9 cellular contexts compared by ENCODE assay signal in genomic region chr20:24634855-24635254, GRCh38.
A peak's percentile ranks its signal among the peaks of the same experiment; 100 is the strongest.
DNase-seq lines count a peak whose midpoint lies in the region; ATAC-seq and TF ChIP-seq lines count a peak whose summit lies in the region.
"Had no signal": no experiment of that assay in that cellular context is flagged by ENCODE, and none has a peak within 500 bp of the region (broad histone marks: within the 10 kb centered on the region; RNA-seq: fewer than 3 reads in every experiment).

No MANE protein-coding gene starts in this region.

- no peak overlapping the region for H3K4me3 ChIP-seq in coronary artery

- no peak overlapping the region for H3K27ac Mint-ChIP-seq in activated CD4-positive, alpha-beta T cell treated with anti-CD3 and anti-CD28 coated beads, Interleukin-2, amount 10 ng/mL, durations not matched to agents 7 days and 5 days

- no peak overlapping the region for H3K4me3 Mint-ChIP-seq in activated CD4-positive, alpha-beta T cell treated with anti-CD3 and anti-CD28 coated beads, Interleukin-2, amount 10 ng/mL, durations not matched to agents 7 days and 5 days

- CTCF ChIA-PET in activated CD4-positive, alpha-beta T cell treated with anti-CD3 and anti-CD28 coated beads, Interleukin-2, amount 10 ng/mL, durations not matched to agents 7 days and 5 days (lab: Charles Lee) = interaction anchor here (1.4 kb wide), 1 partner anchor 18 kb away, joined by 3 read pairs; no protein-coding TSS in a partner anchor

- no peak for TF ChIP-seq CTCF in coronary artery (IDR thresholded peaks at IDR 0.05)

- H3K27me3 Mint-ChIP-seq in activated CD4-positive, alpha-beta T cell treated with anti-CD3 and anti-CD28 coated beads, Interleukin-2, amount 10 ng/mL, durations not matched to agents 7 days and 5 days = no peaks in the 10 kb centered on the region

- H3K9me3 Mint-ChIP-seq in activated CD4-positive, alpha-beta T cell treated with anti-CD3 and anti-CD28 coated beads, Interleukin-2, amount 10 ng/mL, durations not matched to agents 7 days and 5 days = no peaks in the 10 kb centered on the region

- DNase-seq in Caki2 (ENCODE audit: low read depth) (peak; percentile 83), MV-4-11 (lab: John Stamatoyannopoulos, UW) (peak; percentile 24), coronary artery (ENCODE audit: low spot score) (peak; percentile 62), middle frontal gyrus (ENCODE audit: extremely low spot score, low spot score) (peak; percentile 41)
- no peak for DNase-seq in activated CD4-positive, alpha-beta T cell treated with anti-CD3 and anti-CD28 coated beads, Interleukin-2, amount 10 ng/mL, durations not matched to agents 7 days and 5 days
- DNase-seq: glutamatergic neuron had no signal

- ATAC-seq in HG03280 (IDR thresholded peaks at IDR 0.05; ENCODE audit: unreplicated experiment) (no peak), HG03045 (IDR thresholded peaks at IDR 0.05; ENCODE audit: unreplicated experiment) (no peak), HG02970 (IDR thresholded peaks at IDR 0.05; ENCODE audit: low FRiP score, unreplicated experiment) (no peak)

- peaks cover 1% of the 10 kb centered on the region for H3K4me1 Mint-ChIP-seq in activated CD4-positive, alpha-beta T cell treated with anti-CD3 and anti-CD28 coated beads, Interleukin-2, amount 10 ng/mL, durations not matched to agents 7 days and 5 days

- POLR2A ChIA-PET in activated CD4-positive, alpha-beta T cell treated with anti-CD3 and anti-CD28 coated beads, Interleukin-2, amount 10 ng/mL, durations not matched to agents 7 days and 5 days (lab: Charles Lee) = no interaction called here

- in situ Hi-C loops in Caki2 (cut with HindIII; ENCODE audit: low pct_unique_long_range_greater_than_20kb, low sequenced_read_pairs) = no loop called here

- H3K27ac ChIP-seq in coronary artery = no peak overlapping the region

- no peaks in the 10 kb centered on the region for H3K36me3 Mint-ChIP-seq in activated CD4-positive, alpha-beta T cell treated with anti-CD3 and anti-CD28 coated beads, Interleukin-2, amount 10 ng/mL, durations not matched to agents 7 days and 5 days (ENCODE audit: low read depth)
